In genomic region chr9:128005938-128006337, GRCh38 we compare ENCODE assay signal across 1 cellular context.
A peak's percentile ranks its signal among the peaks of the same experiment; 100 is the strongest.
TF ChIP-seq lines count a peak whose summit lies in the region.

No MANE protein-coding gene starts in this region.

TF ChIP-seq in HepG2, 621 proteins besides CTCF, POLR2A, EP300 and RAD21 (continued from another document and continues in another):
- TF ChIP-seq, protein P1, sequence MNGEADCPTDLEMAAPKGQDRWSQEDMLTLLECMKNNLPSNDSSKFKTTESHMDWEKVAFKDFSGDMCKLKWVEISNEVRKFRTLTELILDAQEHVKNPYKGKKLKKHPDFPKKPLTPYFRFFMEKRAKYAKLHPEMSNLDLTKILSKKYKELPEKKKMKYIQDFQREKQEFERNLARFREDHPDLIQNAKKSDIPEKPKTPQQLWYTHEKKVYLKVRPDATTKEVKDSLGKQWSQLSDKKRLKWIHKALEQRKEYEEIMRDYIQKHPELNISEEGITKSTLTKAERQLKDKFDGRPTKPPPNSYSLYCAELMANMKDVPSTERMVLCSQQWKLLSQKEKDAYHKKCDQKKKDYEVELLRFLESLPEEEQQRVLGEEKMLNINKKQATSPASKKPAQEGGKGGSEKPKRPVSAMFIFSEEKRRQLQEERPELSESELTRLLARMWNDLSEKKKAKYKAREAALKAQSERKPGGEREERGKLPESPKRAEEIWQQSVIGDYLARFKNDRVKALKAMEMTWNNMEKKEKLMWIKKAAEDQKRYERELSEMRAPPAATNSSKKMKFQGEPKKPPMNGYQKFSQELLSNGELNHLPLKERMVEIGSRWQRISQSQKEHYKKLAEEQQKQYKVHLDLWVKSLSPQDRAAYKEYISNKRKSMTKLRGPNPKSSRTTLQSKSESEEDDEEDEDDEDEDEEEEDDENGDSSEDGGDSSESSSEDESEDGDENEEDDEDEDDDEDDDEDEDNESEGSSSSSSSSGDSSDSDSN (CRISPR knock-in tag; IDR thresholded peaks at IDR 0.05) = peak; percentile 97
- TF ChIP-seq NFIB (CRISPR knock-in tag; IDR thresholded peaks at IDR 0.05; ENCODE audit: borderline replicate concordance) (no peak), SRSF1 (optimal IDR thresholded peaks at IDR 0.05; ENCODE audit: low read depth, low read length) (no peak), HOXD1 (CRISPR knock-in tag; IDR thresholded peaks at IDR 0.05) (no peak), ZNF543 (CRISPR knock-in tag; IDR thresholded peaks at IDR 0.05) (no peak), ZNF354B (CRISPR knock-in tag; IDR thresholded peaks at IDR 0.05) (no peak), TOE1 (CRISPR knock-in tag; IDR thresholded peaks at IDR 0.05) (no peak), RARG (CRISPR knock-in tag; IDR thresholded peaks at IDR 0.05; ENCODE audit: low read depth) (no peak), ZHX2 (IDR thresholded peaks at IDR 0.05; ENCODE audit: low read depth) (no peak), ZHX2 (CRISPR knock-in tag; IDR thresholded peaks at IDR 0.05; ENCODE audit: borderline replicate concordance) (no peak), ZNF460 (CRISPR knock-in tag; IDR thresholded peaks at IDR 0.05; ENCODE audit: borderline replicate concordance) (no peak), PCBP1 (IDR thresholded peaks at IDR 0.05; ENCODE audit: borderline replicate concordance, low read depth, low read length) (no peak), NCOR1 (IDR thresholded peaks at IDR 0.05; ENCODE audit: borderline replicate concordance, low read length) (no peak), ETV5 (CRISPR knock-in tag; IDR thresholded peaks at IDR 0.05; ENCODE audit: borderline replicate concordance) (peak; percentile 84; the same call in 1 of the 2 replicates), DR1 (CRISPR knock-in tag; IDR thresholded peaks at IDR 0.05) (no peak), MLX (CRISPR knock-in tag; IDR thresholded peaks at IDR 0.05) (no peak), ZNF547 (CRISPR knock-in tag; IDR thresholded peaks at IDR 0.05) (no peak), ZNF362 (CRISPR knock-in tag; IDR thresholded peaks at IDR 0.05; ENCODE audit: borderline replicate concordance) (no peak), ZC3H4 (CRISPR knock-in tag; IDR thresholded peaks at IDR 0.05; ENCODE audit: borderline replicate concordance) (no peak), ZXDC (CRISPR knock-in tag; IDR thresholded peaks at IDR 0.05) (no peak), ATF7 (IDR thresholded peaks at IDR 0.05) (no peak), ATF7 (CRISPR knock-in tag; IDR thresholded peaks at IDR 0.05) (no peak)
- TF ChIP-seq, protein P2, sequence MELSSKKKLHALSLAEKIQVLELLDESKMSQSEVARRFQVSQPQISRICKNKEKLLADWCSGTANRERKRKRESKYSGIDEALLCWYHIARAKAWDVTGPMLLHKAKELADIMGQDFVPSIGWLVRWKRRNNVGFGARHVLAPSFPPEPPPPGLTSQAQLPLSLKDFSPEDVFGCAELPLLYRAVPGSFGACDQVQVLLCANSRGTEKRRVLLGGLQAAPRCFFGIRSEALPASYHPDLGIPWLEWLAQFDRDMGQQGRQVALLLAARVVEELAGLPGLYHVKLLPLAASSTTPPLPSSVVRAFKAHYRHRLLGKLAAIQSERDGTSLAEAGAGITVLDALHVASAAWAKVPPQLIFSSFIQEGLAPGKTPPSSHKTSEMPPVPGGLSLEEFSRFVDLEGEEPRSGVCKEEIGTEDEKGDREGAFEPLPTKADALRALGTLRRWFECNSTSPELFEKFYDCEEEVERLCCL (CRISPR knock-in tag; IDR thresholded peaks at IDR 0.05; ENCODE audit: borderline replicate concordance) = no peak
- TF ChIP-seq, protein P3, sequence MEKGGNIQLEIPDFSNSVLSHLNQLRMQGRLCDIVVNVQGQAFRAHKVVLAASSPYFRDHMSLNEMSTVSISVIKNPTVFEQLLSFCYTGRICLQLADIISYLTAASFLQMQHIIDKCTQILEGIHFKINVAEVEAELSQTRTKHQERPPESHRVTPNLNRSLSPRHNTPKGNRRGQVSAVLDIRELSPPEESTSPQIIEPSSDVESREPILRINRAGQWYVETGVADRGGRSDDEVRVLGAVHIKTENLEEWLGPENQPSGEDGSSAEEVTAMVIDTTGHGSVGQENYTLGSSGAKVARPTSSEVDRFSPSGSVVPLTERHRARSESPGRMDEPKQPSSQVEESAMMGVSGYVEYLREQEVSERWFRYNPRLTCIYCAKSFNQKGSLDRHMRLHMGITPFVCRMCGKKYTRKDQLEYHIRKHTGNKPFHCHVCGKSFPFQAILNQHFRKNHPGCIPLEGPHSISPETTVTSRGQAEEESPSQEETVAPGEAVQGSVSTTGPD (CRISPR knock-in tag; IDR thresholded peaks at IDR 0.05) = no peak
- TF ChIP-seq, protein P4, sequence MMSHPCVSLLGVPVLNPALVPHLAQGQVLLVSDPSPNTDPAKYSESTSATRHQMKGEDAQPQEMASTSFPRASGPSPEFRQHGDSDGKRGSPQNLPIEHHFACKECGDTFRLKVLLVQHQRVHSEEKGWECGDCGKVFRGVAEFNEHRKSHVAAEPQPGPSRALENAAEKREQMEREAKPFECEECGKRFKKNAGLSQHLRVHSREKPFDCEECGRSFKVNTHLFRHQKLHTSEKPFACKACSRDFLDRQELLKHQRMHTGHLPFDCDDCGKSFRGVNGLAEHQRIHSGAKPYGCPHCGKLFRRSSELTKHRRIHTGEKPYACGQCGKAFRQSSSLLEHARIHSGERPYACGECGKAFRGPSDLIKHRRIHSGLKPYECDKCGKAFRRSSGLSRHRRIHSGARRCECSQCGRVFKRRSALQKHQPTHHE (CRISPR knock-in tag; IDR thresholded peaks at IDR 0.05; ENCODE audit: borderline replicate concordance) = no peak
- TF ChIP-seq, protein P5, sequence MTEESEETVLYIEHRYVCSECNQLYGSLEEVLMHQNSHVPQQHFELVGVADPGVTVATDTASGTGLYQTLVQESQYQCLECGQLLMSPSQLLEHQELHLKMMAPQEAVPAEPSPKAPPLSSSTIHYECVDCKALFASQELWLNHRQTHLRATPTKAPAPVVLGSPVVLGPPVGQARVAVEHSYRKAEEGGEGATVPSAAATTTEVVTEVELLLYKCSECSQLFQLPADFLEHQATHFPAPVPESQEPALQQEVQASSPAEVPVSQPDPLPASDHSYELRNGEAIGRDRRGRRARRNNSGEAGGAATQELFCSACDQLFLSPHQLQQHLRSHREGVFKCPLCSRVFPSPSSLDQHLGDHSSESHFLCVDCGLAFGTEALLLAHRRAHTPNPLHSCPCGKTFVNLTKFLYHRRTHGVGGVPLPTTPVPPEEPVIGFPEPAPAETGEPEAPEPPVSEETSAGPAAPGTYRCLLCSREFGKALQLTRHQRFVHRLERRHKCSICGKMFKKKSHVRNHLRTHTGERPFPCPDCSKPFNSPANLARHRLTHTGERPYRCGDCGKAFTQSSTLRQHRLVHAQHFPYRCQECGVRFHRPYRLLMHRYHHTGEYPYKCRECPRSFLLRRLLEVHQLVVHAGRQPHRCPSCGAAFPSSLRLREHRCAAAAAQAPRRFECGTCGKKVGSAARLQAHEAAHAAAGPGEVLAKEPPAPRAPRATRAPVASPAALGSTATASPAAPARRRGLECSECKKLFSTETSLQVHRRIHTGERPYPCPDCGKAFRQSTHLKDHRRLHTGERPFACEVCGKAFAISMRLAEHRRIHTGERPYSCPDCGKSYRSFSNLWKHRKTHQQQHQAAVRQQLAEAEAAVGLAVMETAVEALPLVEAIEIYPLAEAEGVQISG (CRISPR knock-in tag; IDR thresholded peaks at IDR 0.05) = 0 out of 2 replicates have a peak, but pooled peaks have one; percentile 25
- TF ChIP-seq, protein P6, sequence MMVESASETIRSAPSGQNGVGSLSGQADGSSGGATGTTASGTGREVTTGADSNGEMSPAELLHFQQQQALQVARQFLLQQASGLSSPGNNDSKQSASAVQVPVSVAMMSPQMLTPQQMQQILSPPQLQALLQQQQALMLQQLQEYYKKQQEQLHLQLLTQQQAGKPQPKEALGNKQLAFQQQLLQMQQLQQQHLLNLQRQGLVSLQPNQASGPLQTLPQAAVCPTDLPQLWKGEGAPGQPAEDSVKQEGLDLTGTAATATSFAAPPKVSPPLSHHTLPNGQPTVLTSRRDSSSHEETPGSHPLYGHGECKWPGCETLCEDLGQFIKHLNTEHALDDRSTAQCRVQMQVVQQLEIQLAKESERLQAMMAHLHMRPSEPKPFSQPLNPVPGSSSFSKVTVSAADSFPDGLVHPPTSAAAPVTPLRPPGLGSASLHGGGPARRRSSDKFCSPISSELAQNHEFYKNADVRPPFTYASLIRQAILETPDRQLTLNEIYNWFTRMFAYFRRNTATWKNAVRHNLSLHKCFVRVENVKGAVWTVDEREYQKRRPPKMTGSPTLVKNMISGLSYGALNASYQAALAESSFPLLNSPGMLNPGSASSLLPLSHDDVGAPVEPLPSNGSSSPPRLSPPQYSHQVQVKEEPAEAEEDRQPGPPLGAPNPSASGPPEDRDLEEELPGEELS (CRISPR knock-in tag; IDR thresholded peaks at IDR 0.05) = no peak
